Comparison of ENCODE assay signal across 13 cellular contexts in the genomic region with DNA sequence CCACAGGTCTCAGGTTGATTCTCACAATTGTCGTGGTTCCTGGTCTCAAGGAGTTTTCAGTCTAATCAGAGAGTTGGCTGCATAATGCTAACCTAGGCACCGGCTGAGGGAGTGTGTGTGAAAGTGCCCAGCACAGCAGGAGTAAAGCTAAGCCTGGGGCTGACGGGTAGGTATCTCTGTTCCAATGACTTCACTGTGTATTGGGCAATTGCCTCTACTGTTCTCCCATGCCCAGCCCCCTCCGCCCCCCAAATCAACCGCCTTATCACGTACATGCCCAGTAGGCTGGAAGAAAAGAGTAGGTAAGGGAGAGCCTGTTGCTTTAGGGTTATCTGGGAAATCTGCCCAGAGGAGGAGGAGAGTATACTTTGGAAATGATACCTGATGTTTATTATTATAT. TPM values are rescaled to one million over a fixed set of nuclear protein-coding genes. Genes with fewer than 3 reads are reported as not detected.
A peak's percentile ranks its signal among the peaks of the same experiment; 100 is the strongest.
DNase-seq lines count a peak whose midpoint lies in the region; TF ChIP-seq lines count a peak whose summit lies in the region.
"Had no signal": no experiment of that assay in that cellular context is flagged by ENCODE, and none has a peak within 500 bp of the region (broad histone marks: within the 10 kb centered on the region; RNA-seq: fewer than 3 reads in every experiment).

No MANE protein-coding gene starts in this region.

- no peak overlapping the region for H3K4me2 ChIP-seq in mesendoderm (ENCODE audit: low read length)

- no peak overlapping the region for H3K18ac ChIP-seq in mesendoderm (ENCODE audit: low read length)

- TF ChIP-seq CTCF in adrenal gland (IDR thresholded peaks at IDR 0.05) (no peak), tibial nerve (IDR thresholded peaks at IDR 0.05) (no peak), Calu3 (IDR thresholded peaks at IDR 0.05; ENCODE audit: unreplicated experiment) (no peak)

- no peak for DNase-seq in activated naive CD4-positive, alpha-beta T cell treated with anti-CD3 and anti-CD28 coated beads for 36 hours
- no peak for DNase-seq in activated naive CD4-positive, alpha-beta T cell treated with anti-CD3 and anti-CD28 coated beads, Interleukin-2, amount 50 U/mL, for 16 hours
- DNase-seq in adrenal gland (peak in 4 of 7 donors; percentile 27 to 60 (median 49)), mesendoderm (peak; percentile 55), tibial nerve (ENCODE audit: low spot score in 2 of 2) (no peak), Calu3 (no peak), T-helper 9 cell (no peak), GM19240 (ENCODE audit: insufficient read length, low spot score) (no peak)
- DNase-seq: activated effector memory CD4-positive, alpha-beta T cell treated with Interleukin-2 at 50 U/mL for 16 hours; GDM1; NCI-H2081 treated with DMSO at 0.1 percent for 48 hours; PC-3; spleen had no signal

- peaks cover 49% of the 10 kb centered on the region for H3K36me3 Mint-ChIP-seq in activated naive CD4-positive, alpha-beta T cell treated with anti-CD3 and anti-CD28 coated beads for 36 hours (ENCODE audit: low read depth)
- no peaks in the 10 kb centered on the region for H3K36me3 Mint-ChIP-seq in Calu3 (ENCODE audit: insufficient read depth, unreplicated experiment)

- H3K4ac ChIP-seq in mesendoderm (ENCODE audit: low read depth, low read length), result no peak overlapping the region

- 60 to 83% (median 72%) methylated on average over 6 of the region's 6 CpGs for WGBS in adrenal gland, 4 donors
- no CpG with 5 or more reads among the region's 6 CpGs for WGBS in mesendoderm (ENCODE audit: extremely low coverage, insufficient coverage, low lambda C conversion rate)
- WGBS in tibial nerve, 2 donors, result 47 to 74% methylated on average over 6 of the region's 6 CpGs

- H3K9me3 ChIP-seq in adrenal gland (replicated peaks in 1 of 3) (no peaks in the 10 kb centered on the region), tibial nerve (no peaks in the 10 kb centered on the region)
- H3K9me3 ChIP-seq: spleen had no signal

- no peaks in the 10 kb centered on the region for H3K27me3 ChIP-seq in adrenal gland
- no peaks in the 10 kb centered on the region for H3K27me3 ChIP-seq in mesendoderm (ENCODE audit: insufficient read depth, low read length, poor library complexity)
- H3K27me3 ChIP-seq in tibial nerve, result no peaks in the 10 kb centered on the region
- H3K27me3 ChIP-seq: spleen had no signal

- intact Hi-C loops in activated naive CD4-positive, alpha-beta T cell treated with anti-CD3 and anti-CD28 coated beads for 36 hours (cut with micrococcal nuclease), result loop anchor here (2.0 to 5.0 kb wide), 8 partner anchors 27 to 486 kb away; partner anchors contain the start of genes CRYZL1 and ITSN1
- intact Hi-C loops in adrenal gland (cut with DNase I) (loop anchor here in 1 of 2 donors (5.0 kb wide), 1 partner anchor 51 kb away; no protein-coding TSS in a partner anchor), Calu3 (cut with micrococcal nuclease; ENCODE audit: unreplicated experiment) (no loop called here)

- H3K4me1 ChIP-seq in adrenal gland (replicated peaks in 1 of 2), result peaks cover 55 to 58% of the 10 kb centered on the region in 2 donors
- H3K4me1 ChIP-seq in mesendoderm (ENCODE audit: control insufficient read depth, low read depth, low read length), result peaks cover 30% of the 10 kb centered on the region
- H3K4me1 ChIP-seq in tibial nerve, result peaks cover 0 to 75% (median 40%) of the 10 kb centered on the region in 4 donors

- H3K4me1 Mint-ChIP-seq in activated naive CD4-positive, alpha-beta T cell treated with anti-CD3 and anti-CD28 coated beads for 36 hours (ENCODE audit: low read depth), result peaks cover 85% of the 10 kb centered on the region
- H3K4me1 Mint-ChIP-seq in Calu3 (ENCODE audit: low read depth, unreplicated experiment), result peaks cover 3% of the 10 kb centered on the region

- H3K9me3 Mint-ChIP-seq in activated naive CD4-positive, alpha-beta T cell treated with anti-CD3 and anti-CD28 coated beads for 36 hours, result peaks cover 6% of the 10 kb centered on the region
- H3K9me3 Mint-ChIP-seq in Calu3 (ENCODE audit: low read depth, unreplicated experiment), result no peaks in the 10 kb centered on the region

- BruUV-seq in Calu3 (replicated peaks; lab: Mats Ljungman, UMichigan), result no TSS peak

- H2BK15ac ChIP-seq in mesendoderm (replicated peaks; ENCODE audit: low read depth), result no peak overlapping the region

- CTCF ChIA-PET in activated naive CD4-positive, alpha-beta T cell treated with anti-CD3 and anti-CD28 coated beads for 36 hours (lab: Charles Lee), result interaction anchor here (0.9 to 3.5 kb wide), 4 partner anchors 27 to 204 kb away, joined by 4 to 22 read pairs (median 4); partner anchors contain the start of genes MRPS6 and SLC5A3
- CTCF ChIA-PET in Calu3 (lab: Charles Lee), result no interaction called here

- no peak overlapping the region for H4K5ac ChIP-seq in mesendoderm (ENCODE audit: low read length)

- H3K27ac ChIP-seq in adrenal gland (peak overlapping the region; percentile 80 to 92 (median 90)), mesendoderm (ENCODE audit: low read depth, low read length) (no peak overlapping the region), tibial nerve (peak overlapping the region; percentile 11 to 87 (median 78))

- no peak overlapping the region for H2BK5ac ChIP-seq in mesendoderm (ENCODE audit: low read length)

- H3K9ac ChIP-seq in mesendoderm (ENCODE audit: low read length), result no peak overlapping the region

- H3K56ac ChIP-seq in mesendoderm (ENCODE audit: low read length), result peak overlapping the region; percentile 20

- no peak for TF ChIP-seq POLR2A in adrenal gland (IDR thresholded peaks at IDR 0.05)
- no peak for TF ChIP-seq POLR2A in tibial nerve (IDR thresholded peaks at IDR 0.05)

- H2BK120ac ChIP-seq in mesendoderm (ENCODE audit: low read depth, low read length), result no peak overlapping the region

- H2AK5ac ChIP-seq in mesendoderm (ENCODE audit: low read length), result no peak overlapping the region

- no peak overlapping the region for H3K4me3 Mint-ChIP-seq in activated naive CD4-positive, alpha-beta T cell treated with anti-CD3 and anti-CD28 coated beads for 36 hours
- H3K4me3 Mint-ChIP-seq in Calu3 (ENCODE audit: low read depth, unreplicated experiment), result no peak overlapping the region

- H3K23ac ChIP-seq in mesendoderm (ENCODE audit: low read length), result no peak overlapping the region

- TF ChIP-seq EP300 in tibial nerve (IDR thresholded peaks at IDR 0.05), result no peak

- peaks cover 0 to 8% of the 10 kb centered on the region in 2 donors for H3K36me3 ChIP-seq in adrenal gland (replicated peaks in 1 of 2)
- H3K36me3 ChIP-seq in mesendoderm (ENCODE audit: control insufficient read depth, insufficient read depth, low read length), result peaks cover 4% of the 10 kb centered on the region
- H3K36me3 ChIP-seq in tibial nerve, result peaks cover 0 to 11% (median 0%) of the 10 kb centered on the region in 3 donors

- no peak overlapping the region for H4K8ac ChIP-seq in mesendoderm (ENCODE audit: low read depth, low read length)

- H3K79me1 ChIP-seq in mesendoderm (ENCODE audit: low read length), result peaks cover 42% of the 10 kb centered on the region

- H3K27me3 Mint-ChIP-seq in activated naive CD4-positive, alpha-beta T cell treated with anti-CD3 and anti-CD28 coated beads for 36 hours (ENCODE audit: low read depth), result no peaks in the 10 kb centered on the region
- H3K27me3 Mint-ChIP-seq in Calu3 (ENCODE audit: unreplicated experiment), result no peaks in the 10 kb centered on the region

- peak overlapping the region; percentile 33 for H3K27ac Mint-ChIP-seq in activated naive CD4-positive, alpha-beta T cell treated with anti-CD3 and anti-CD28 coated beads for 36 hours
- no peak overlapping the region for H3K27ac Mint-ChIP-seq in Calu3 (ENCODE audit: unreplicated experiment)

- H3K4me3 ChIP-seq in adrenal gland, result no peak overlapping the region
- H3K4me3 ChIP-seq in mesendoderm (ENCODE audit: low read length), result no peak overlapping the region
- H3K4me3 ChIP-seq in tibial nerve, result no peak overlapping the region
- H3K4me3 ChIP-seq: spleen had no signal

- H3K79me2 ChIP-seq in mesendoderm (ENCODE audit: control insufficient read depth, insufficient read depth, low read length), result peaks cover 42% of the 10 kb centered on the region

RNA-seq across cellular contexts. Expression of gene MRPS6, which starts 54.7 kb away (rescaled TPM):
- 10 to 100 TPM; 78.9 to 80.0 TPM for total RNA-seq in activated naive CD4-positive, alpha-beta T cell treated with anti-CD3 and anti-CD28 coated beads for 36 hours
- total RNA-seq in adrenal gland (100 to 1,000 TPM in 2 of 8 donors, 10 to 100 TPM in 6; 25.4 to 112 (median 79.4) TPM), tibial nerve (10 to 100 TPM; 57.9 to 69.6 (median 61.2) TPM), Calu3 (2022) (43.5 TPM in 2 replicates)
- polyA plus RNA-seq in adrenal gland, result 100 to 1,000 TPM in 1 of 3 donors, 10 to 100 TPM in 2; 79.1 to 135 (median 98.5) TPM
- polyA plus RNA-seq in mesendoderm (2013, experiment 1 of 2), result 190 TPM
- polyA plus RNA-seq in mesendoderm (2013, experiment 2 of 2), result 187 TPM

RNA-seq across cellular contexts. Expression of gene SLC5A3, which starts 54.7 kb away (rescaled TPM):
- total RNA-seq in activated naive CD4-positive, alpha-beta T cell treated with anti-CD3 and anti-CD28 coated beads for 36 hours, result 10 to 100 TPM; 21.2 to 21.7 TPM
- 10 to 100 TPM; 14.6 to 63.9 (median 43.0) TPM for total RNA-seq in adrenal gland
- polyA plus RNA-seq in adrenal gland, result 1 to 10 TPM; 2.3 to 8.9 (median 4.7) TPM
- polyA plus RNA-seq in mesendoderm (2013, experiment 1 of 2), result 2.9 TPM
- polyA plus RNA-seq in mesendoderm (2013, experiment 2 of 2), result 2.9 TPM
- total RNA-seq in tibial nerve, result 10 to 100 TPM; 38.1 to 74.5 (median 44.9) TPM
- total RNA-seq in Calu3 (2022), result 15.8 and 15.9 TPM in 2 replicates

Comparison
In these comparisons a context has a peak if more than half of its experiments do, and no peak if none do; other contexts are left out.
1. DNase-seq: peak in adrenal gland (4 of 7) and mesendoderm (single experiment); none in activated naive CD4-positive, alpha-beta T cell treated with anti-CD3 and anti-CD28 coated beads for 36 hours (single experiment), activated naive CD4-positive, alpha-beta T cell treated with anti-CD3 and anti-CD28 coated beads, Interleukin-2, amount 50 U/mL, for 16 hours (single experiment), tibial nerve (0 of 2), Calu3 (single experiment), T-helper 9 cell (single experiment) and GM19240 (single experiment).